1 cellular context compared by ENCODE assay signal in genomic region chr1:16895602-16896315, GRCh38.
TF ChIP-seq lines count a peak whose summit lies in the region.
"Not testable (repeated sequence)": the region's sequence is repeated elsewhere in the genome, so short reads cannot be mapped to it uniquely, and the experiment has no call there.

Gene RNU1-2, plus strand, starts transcription at chr1:16895980.

TF ChIP-seq in K562, 482 proteins besides CTCF, POLR2A, EP300 and RAD21 (continued from another document and continues in another):
- TF ChIP-seq, protein P1, sequence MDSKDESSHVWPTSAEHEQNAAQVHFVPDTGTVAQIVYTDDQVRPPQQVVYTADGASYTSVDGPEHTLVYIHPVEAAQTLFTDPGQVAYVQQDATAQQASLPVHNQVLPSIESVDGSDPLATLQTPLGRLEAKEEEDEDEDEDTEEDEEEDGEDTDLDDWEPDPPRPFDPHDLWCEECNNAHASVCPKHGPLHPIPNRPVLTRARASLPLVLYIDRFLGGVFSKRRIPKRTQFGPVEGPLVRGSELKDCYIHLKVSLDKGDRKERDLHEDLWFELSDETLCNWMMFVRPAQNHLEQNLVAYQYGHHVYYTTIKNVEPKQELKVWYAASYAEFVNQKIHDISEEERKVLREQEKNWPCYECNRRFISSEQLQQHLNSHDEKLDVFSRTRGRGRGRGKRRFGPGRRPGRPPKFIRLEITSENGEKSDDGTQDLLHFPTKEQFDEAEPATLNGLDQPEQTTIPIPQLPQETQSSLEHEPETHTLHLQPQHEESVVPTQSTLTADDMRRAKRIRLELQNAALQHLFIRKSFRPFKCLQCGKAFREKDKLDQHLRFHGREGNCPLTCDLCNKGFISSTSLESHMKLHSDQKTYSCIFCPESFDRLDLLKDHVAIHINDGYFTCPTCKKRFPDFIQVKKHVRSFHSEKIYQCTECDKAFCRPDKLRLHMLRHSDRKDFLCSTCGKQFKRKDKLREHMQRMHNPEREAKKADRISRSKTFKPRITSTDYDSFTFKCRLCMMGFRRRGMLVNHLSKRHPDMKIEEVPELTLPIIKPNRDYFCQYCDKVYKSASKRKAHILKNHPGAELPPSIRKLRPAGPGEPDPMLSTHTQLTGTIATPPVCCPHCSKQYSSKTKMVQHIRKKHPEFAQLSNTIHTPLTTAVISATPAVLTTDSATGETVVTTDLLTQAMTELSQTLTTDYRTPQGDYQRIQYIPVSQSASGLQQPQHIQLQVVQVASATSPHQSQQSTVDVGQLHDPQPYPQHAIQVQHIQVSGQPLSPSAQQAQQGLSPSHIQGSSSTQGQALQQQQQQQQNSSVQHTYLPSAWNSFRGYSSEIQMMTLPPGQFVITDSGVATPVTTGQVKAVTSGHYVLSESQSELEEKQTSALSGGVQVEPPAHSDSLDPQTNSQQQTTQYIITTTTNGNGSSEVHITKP (IDR thresholded peaks at IDR 0.05; ENCODE audit: partially characterized antibody) = peak; percentile 81
- TF ChIP-seq ZNF589 (CRISPR knock-in tag; IDR thresholded peaks at IDR 0.05; ENCODE audit: low read depth) = peak; percentile 87
- peak; percentile 63; the same call in 1 of the 2 replicates for TF ChIP-seq ZFP1 (CRISPR knock-in tag; IDR thresholded peaks at IDR 0.05)
- TF ChIP-seq NR2C1 (IDR thresholded peaks at IDR 0.05) = not testable (repeated sequence)
- TF ChIP-seq NR2C1 (tag; IDR thresholded peaks at IDR 0.05) = peak; percentile 66; the same call in 1 of the 2 replicates
- peak; percentile 94 for TF ChIP-seq SP1 (CRISPR knock-in tag; IDR thresholded peaks at IDR 0.05)
- 0 out of 2 replicates have a peak, but pooled peaks have one; percentile 45 for TF ChIP-seq CC2D1A (IDR thresholded peaks at IDR 0.05)
- TF ChIP-seq FOXK1 (CRISPR knock-in tag; IDR thresholded peaks at IDR 0.05; ENCODE audit: borderline replicate concordance) = peak; percentile 92
- TF ChIP-seq GABPB2 (CRISPR knock-in tag; conservative IDR thresholded peaks at IDR 0.05) = peak; percentile 95
- peak; percentile 70; the same call in 1 of the 2 replicates for TF ChIP-seq ZFPM2 (CRISPR knock-in tag; IDR thresholded peaks at IDR 0.05)
- peak; percentile 86 for TF ChIP-seq ZBTB1 (CRISPR knock-in tag; IDR thresholded peaks at IDR 0.05; ENCODE audit: borderline replicate concordance, low read depth)
- 0 out of 2 replicates have a peak, but pooled peaks have one; percentile 25 for TF ChIP-seq ZSCAN29 (IDR thresholded peaks at IDR 0.05)
- TF ChIP-seq CHCHD3 (CRISPR knock-in tag; IDR thresholded peaks at IDR 0.05) = peak; percentile 98
- TF ChIP-seq ZNF57 (CRISPR knock-in tag; IDR thresholded peaks at IDR 0.05) = peak; percentile 86
- TF ChIP-seq ESRRA (IDR thresholded peaks at IDR 0.05; ENCODE audit: borderline replicate concordance, low read depth) = peak; percentile 13; the same call in 1 of the 2 replicates
- TF ChIP-seq ZNF592 (IDR thresholded peaks at IDR 0.05) = 0 out of 2 replicates have a peak, but pooled peaks have one; percentile 21
- 0 out of 2 replicates have a peak, but pooled peaks have one; percentile 44 for TF ChIP-seq KDM2B (CRISPR knock-in tag; IDR thresholded peaks at IDR 0.05)
- peak; percentile 57 for TF ChIP-seq KHSRP (IDR thresholded peaks at IDR 0.05)
- peak; percentile 77 for TF ChIP-seq ZNF431 (CRISPR knock-in tag; IDR thresholded peaks at IDR 0.05)
- TF ChIP-seq, protein P2, sequence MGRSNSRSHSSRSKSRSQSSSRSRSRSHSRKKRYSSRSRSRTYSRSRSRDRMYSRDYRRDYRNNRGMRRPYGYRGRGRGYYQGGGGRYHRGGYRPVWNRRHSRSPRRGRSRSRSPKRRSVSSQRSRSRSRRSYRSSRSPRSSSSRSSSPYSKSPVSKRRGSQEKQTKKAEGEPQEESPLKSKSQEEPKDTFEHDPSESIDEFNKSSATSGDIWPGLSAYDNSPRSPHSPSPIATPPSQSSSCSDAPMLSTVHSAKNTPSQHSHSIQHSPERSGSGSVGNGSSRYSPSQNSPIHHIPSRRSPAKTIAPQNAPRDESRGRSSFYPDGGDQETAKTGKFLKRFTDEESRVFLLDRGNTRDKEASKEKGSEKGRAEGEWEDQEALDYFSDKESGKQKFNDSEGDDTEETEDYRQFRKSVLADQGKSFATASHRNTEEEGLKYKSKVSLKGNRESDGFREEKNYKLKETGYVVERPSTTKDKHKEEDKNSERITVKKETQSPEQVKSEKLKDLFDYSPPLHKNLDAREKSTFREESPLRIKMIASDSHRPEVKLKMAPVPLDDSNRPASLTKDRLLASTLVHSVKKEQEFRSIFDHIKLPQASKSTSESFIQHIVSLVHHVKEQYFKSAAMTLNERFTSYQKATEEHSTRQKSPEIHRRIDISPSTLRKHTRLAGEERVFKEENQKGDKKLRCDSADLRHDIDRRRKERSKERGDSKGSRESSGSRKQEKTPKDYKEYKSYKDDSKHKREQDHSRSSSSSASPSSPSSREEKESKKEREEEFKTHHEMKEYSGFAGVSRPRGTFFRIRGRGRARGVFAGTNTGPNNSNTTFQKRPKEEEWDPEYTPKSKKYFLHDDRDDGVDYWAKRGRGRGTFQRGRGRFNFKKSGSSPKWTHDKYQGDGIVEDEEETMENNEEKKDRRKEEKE (IDR thresholded peaks at IDR 0.05; ENCODE audit: borderline replicate concordance in 1 of 2, control insufficient read depth in 1 of 2, low read depth in 2 of 2, low read length in 1 of 2) = peak in 1 of 2 experiments; percentile 99; a peak in 2 of 4 replicates
- TF ChIP-seq STAT5A (IDR thresholded peaks at IDR 0.05; ENCODE audit: borderline replicate concordance, low read length) = peak; percentile 61
- peak; percentile 67 for TF ChIP-seq TCFL5 (CRISPR knock-in tag; conservative IDR thresholded peaks at IDR 0.05)
- TF ChIP-seq ZNF444 (CRISPR knock-in tag; IDR thresholded peaks at IDR 0.05) = peak; percentile 76
- TF ChIP-seq DLX4 (CRISPR knock-in tag; IDR thresholded peaks at IDR 0.05) = peak; percentile 91
- TF ChIP-seq SMAD1 (IDR thresholded peaks at IDR 0.05; ENCODE audit: low read depth, low read length, partially characterized antibody) = peak; percentile 99
- peak; percentile 99 for TF ChIP-seq CGGBP1 (CRISPR knock-in tag; IDR thresholded peaks at IDR 0.05)
- TF ChIP-seq ZNF655 (CRISPR knock-in tag; IDR thresholded peaks at IDR 0.05) = peak; percentile 96
- TF ChIP-seq POLR2AphosphoS5 (IDR thresholded peaks at IDR 0.05; ENCODE audit: control insufficient read depth, insufficient read depth, low read depth, low read length) = peak; percentile 98
- TF ChIP-seq TOE1 (IDR thresholded peaks at IDR 0.05; ENCODE audit: borderline replicate concordance) = peak; percentile 82
- TF ChIP-seq TOE1 (CRISPR knock-in tag; IDR thresholded peaks at IDR 0.05; ENCODE audit: borderline replicate concordance, low read depth) = peak; percentile 49; the same call in 1 of the 2 replicates
- TF ChIP-seq, protein P3, sequence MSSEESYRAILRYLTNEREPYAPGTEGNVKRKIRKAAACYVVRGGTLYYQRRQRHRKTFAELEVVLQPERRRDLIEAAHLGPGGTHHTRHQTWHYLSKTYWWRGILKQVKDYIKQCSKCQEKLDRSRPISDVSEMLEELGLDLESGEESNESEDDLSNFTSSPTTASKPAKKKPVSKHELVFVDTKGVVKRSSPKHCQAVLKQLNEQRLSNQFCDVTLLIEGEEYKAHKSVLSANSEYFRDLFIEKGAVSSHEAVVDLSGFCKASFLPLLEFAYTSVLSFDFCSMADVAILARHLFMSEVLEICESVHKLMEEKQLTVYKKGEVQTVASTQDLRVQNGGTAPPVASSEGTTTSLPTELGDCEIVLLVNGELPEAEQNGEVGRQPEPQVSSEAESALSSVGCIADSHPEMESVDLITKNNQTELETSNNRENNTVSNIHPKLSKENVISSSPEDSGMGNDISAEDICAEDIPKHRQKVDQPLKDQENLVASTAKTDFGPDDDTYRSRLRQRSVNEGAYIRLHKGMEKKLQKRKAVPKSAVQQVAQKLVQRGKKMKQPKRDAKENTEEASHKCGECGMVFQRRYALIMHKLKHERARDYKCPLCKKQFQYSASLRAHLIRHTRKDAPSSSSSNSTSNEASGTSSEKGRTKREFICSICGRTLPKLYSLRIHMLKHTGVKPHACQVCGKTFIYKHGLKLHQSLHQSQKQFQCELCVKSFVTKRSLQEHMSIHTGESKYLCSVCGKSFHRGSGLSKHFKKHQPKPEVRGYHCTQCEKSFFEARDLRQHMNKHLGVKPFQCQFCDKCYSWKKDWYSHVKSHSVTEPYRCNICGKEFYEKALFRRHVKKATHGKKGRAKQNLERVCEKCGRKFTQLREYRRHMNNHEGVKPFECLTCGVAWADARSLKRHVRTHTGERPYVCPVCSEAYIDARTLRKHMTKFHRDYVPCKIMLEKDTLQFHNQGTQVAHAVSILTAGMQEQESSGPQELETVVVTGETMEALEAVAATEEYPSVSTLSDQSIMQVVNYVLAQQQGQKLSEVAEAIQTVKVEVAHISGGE (CRISPR knock-in tag; IDR thresholded peaks at IDR 0.05) = peak in 2 of 3 experiments; percentile 24 to 31; a peak in 2 of 6 replicates
- peak; percentile 95 for TF ChIP-seq ZNF253 (CRISPR knock-in tag; conservative IDR thresholded peaks at IDR 0.05)
- peak; percentile 69 for TF ChIP-seq SOX6 (IDR thresholded peaks at IDR 0.05)
- TF ChIP-seq ZNF263 (CRISPR knock-in tag; IDR thresholded peaks at IDR 0.05; ENCODE audit: borderline replicate concordance) = peak; percentile 47; the same call in 1 of the 2 replicates
- 0 out of 2 replicates have a peak, but pooled peaks have one; percentile 17 for TF ChIP-seq BCL6 (CRISPR knock-in tag; IDR thresholded peaks at IDR 0.05)
- TF ChIP-seq THRB (CRISPR knock-in tag; conservative IDR thresholded peaks at IDR 0.05) = peak; percentile 100
